In the genomic region with DNA sequence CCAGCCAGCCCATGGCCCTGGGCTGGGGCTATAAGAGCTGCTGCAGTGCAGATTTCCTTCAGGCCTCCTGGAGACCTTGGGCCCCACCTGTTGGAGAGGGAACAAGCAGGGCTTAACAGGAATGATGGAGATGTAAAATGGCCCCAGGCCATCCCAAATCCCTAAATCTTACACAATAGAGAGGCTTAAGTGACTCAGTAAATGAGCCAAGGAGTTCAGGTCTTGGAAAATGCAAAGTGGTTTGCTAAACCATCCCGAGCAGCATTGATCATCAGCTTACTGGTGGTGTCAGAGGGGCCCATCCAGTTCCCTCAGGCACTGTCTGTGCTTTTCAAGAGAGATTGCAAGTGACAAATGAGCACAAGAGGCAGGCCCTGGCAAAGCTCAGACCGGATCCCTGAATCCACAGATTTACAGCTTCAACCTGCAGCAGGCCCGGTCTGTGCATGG, we compare ENCODE assay signal across 22 cellular contexts.
DNase-seq lines count a peak whose midpoint lies in the region; ATAC-seq, FAIRE-seq and TF ChIP-seq lines count a peak whose summit lies in the region.
"Had no signal": no experiment of that assay in that cellular context is flagged by ENCODE, and none has a peak within 500 bp of the region (broad histone marks: within the 10 kb centered on the region; RNA-seq: fewer than 3 reads in every experiment).

No MANE protein-coding gene starts in this region.

- DNase-seq in SK-N-SH: peak; percentile 65
- peak; percentile 92 for DNase-seq in NCI-H82 (lab: John Stamatoyannopoulos, UW)
- DNase-seq in bronchial epithelial cell (ENCODE audit: low read depth): peak; percentile 82
- peak; percentile 83 for DNase-seq in neural progenitor cell (ENCODE audit: low spot score)
- no peak for DNase-seq in activated T-helper 2 cell treated with anti-CD3 and anti-CD28 coated beads, Interferon-gamma antibody, Interleukin-2, Interleukin-4, amounts not matched to agents 10 μg/mL and 5 μg/mL and 100 μg/mL, durations not matched to agents 14 hours and 24 hours and 36 hours (ENCODE audit: low spot score)
- DNase-seq in NCI-H524 treated with DMSO at 0.1 percent for 48 hours (lab: John Stamatoyannopoulos, UW): no peak
- no peak for DNase-seq in stimulated activated CD4-positive, alpha-beta T cell treated with anti-CD3 and anti-CD28 coated beads, Interleukin-4, amount 100 ng/mL, for 1 hour
- DNase-seq: activated effector memory CD4-positive, alpha-beta T cell treated with anti-CD3 and anti-CD28 coated beads, Interleukin-2, amount 50 U/mL, for 16 hours; CD4-positive, CD25-positive, alpha-beta regulatory T cell; DMS79 treated with DMSO at 0.1 percent for 48 hours; head of caudate nucleus; midbrain; MM.1S; NCI-H1930; NCI-H526 treated with DMSO at 0.1 percent for 48 hours; retina; T-cell; uterus had no signal

- no peak for ATAC-seq in SK-N-SH treated with all-trans-retinoic acid at 6 μM for 48 hours
- ATAC-seq: T-cell had no signal

- H3K9me2 ChIP-seq in SK-N-SH: no peaks in the 10 kb centered on the region

- H3K4me2 ChIP-seq in SK-N-SH (no peak overlapping the region), neural progenitor cell (peak overlapping the region; percentile 50)

- H3K36me3 ChIP-seq in SK-N-SH (replicated peaks in 1 of 2; ENCODE audit: control insufficient read depth in 1 of 2, insufficient read depth in 2 of 2, low read length in 1 of 2) (no peaks in the 10 kb centered on the region), bronchial epithelial cell (ENCODE audit: control insufficient read depth, insufficient read depth, low read length) (no peaks in the 10 kb centered on the region), neural progenitor cell (no peaks in the 10 kb centered on the region)
- H3K36me3 ChIP-seq: ascending aorta, colonic mucosa, uterus had no signal

- peak overlapping the region; percentile 44 for H3K4me3 Mint-ChIP-seq in neural progenitor cell
- H3K4me3 Mint-ChIP-seq in activated T-helper 2 cell treated with anti-CD3 and anti-CD28 coated beads, Interferon-gamma antibody, Interleukin-2, Interleukin-4, amounts not matched to agents 10 μg/mL and 5 μg/mL and 100 μg/mL, durations not matched to agents 14 hours and 24 hours and 36 hours (ENCODE audit: low read depth): no peak overlapping the region
- H3K4me3 Mint-ChIP-seq: CD4-positive, CD25-positive, alpha-beta regulatory T cell; T-cell had no signal

- H3K27ac ChIP-seq in SK-N-SH (ENCODE audit: low read depth in 2 of 2, low read length in 1 of 2) (no peak overlapping the region; a peak in 1 of 4 replicates), neural progenitor cell (peak overlapping the region; percentile 2)
- H3K27ac ChIP-seq: ascending aorta, colonic mucosa, uterus had no signal

- no peak overlapping the region for H3K27ac Mint-ChIP-seq in neural progenitor cell
- H3K27ac Mint-ChIP-seq in activated T-helper 2 cell treated with anti-CD3 and anti-CD28 coated beads, Interferon-gamma antibody, Interleukin-2, Interleukin-4, amounts not matched to agents 10 μg/mL and 5 μg/mL and 100 μg/mL, durations not matched to agents 14 hours and 24 hours and 36 hours: no peak overlapping the region
- H3K27ac Mint-ChIP-seq: CD4-positive, CD25-positive, alpha-beta regulatory T cell; T-cell had no signal

- H3F3A ChIP-seq in SK-N-SH (replicated peaks; ENCODE audit: insufficient read depth) (no peaks in the 10 kb centered on the region), neural progenitor cell (ENCODE audit: low read depth) (peaks cover 44% of the 10 kb centered on the region)

- H4K20me1 ChIP-seq in SK-N-SH (ENCODE audit: insufficient read depth): no peaks in the 10 kb centered on the region
- H4K20me1 ChIP-seq in neural progenitor cell (ENCODE audit: low read depth): peaks cover 14% of the 10 kb centered on the region

- POLR2A ChIA-PET in SK-N-SH (lab: Yijun Ruan, JAX): interaction anchor here (0.8 kb wide), 1 partner anchor 10 kb away, joined by 3 read pairs; no protein-coding TSS in a partner anchor

- peaks cover 12% of the 10 kb centered on the region for H3K27me3 Mint-ChIP-seq in neural progenitor cell (ENCODE audit: insufficient read depth, low read depth)
- H3K27me3 Mint-ChIP-seq in activated T-helper 2 cell treated with anti-CD3 and anti-CD28 coated beads, Interferon-gamma antibody, Interleukin-2, Interleukin-4, amounts not matched to agents 10 μg/mL and 5 μg/mL and 100 μg/mL, durations not matched to agents 14 hours and 24 hours and 36 hours (ENCODE audit: low read depth): peaks cover 30% of the 10 kb centered on the region

- no peak overlapping the region for H2AFZ ChIP-seq in SK-N-SH (ENCODE audit: low read depth)
- H2AFZ ChIP-seq in neural progenitor cell (replicated peaks): no peak overlapping the region

- H3K36me3 Mint-ChIP-seq in neural progenitor cell: no peaks in the 10 kb centered on the region
- no peaks in the 10 kb centered on the region for H3K36me3 Mint-ChIP-seq in activated T-helper 2 cell treated with anti-CD3 and anti-CD28 coated beads, Interferon-gamma antibody, Interleukin-2, Interleukin-4, amounts not matched to agents 10 μg/mL and 5 μg/mL and 100 μg/mL, durations not matched to agents 14 hours and 24 hours and 36 hours (ENCODE audit: low read depth)
- H3K36me3 Mint-ChIP-seq: CD4-positive, CD25-positive, alpha-beta regulatory T cell; T-cell had no signal

- CTCF ChIA-PET in SK-N-SH (lab: Yijun Ruan, JAX): interaction anchor here (1.0 to 4.9 kb wide), 6 partner anchors 10 to 67 kb away, joined by 3 to 18 read pairs (median 5); no protein-coding TSS in a partner anchor

- TF ChIP-seq EP300 in SK-N-SH (IDR thresholded peaks at IDR 0.05; ENCODE audit: borderline replicate concordance in 1 of 2, low read depth in 1 of 2, low read length in 1 of 2): peak in 1 of 2 experiments; percentile 32; a peak in 1 of 4 replicates

- H3K79me2 ChIP-seq in SK-N-SH (ENCODE audit: insufficient read depth) (no peaks in the 10 kb centered on the region), neural progenitor cell (ENCODE audit: low read depth) (no peaks in the 10 kb centered on the region)

- FAIRE-seq in bronchial epithelial cell (lab: Jason Lieb, UNC): no peak
- FAIRE-seq: RCC 7860 had no signal

- H3K27me3 ChIP-seq in SK-N-SH (ENCODE audit: insufficient read depth) (peaks cover 4% of the 10 kb centered on the region; the same call in 1 of the 2 replicates), bronchial epithelial cell (ENCODE audit: control insufficient read depth, insufficient read depth, low read length) (peaks cover 10% of the 10 kb centered on the region), neural progenitor cell (peaks cover under 1% of the 10 kb centered on the region)
- H3K27me3 ChIP-seq: ascending aorta, colonic mucosa, uterus had no signal

- intact Hi-C loops in activated T-helper 2 cell treated with anti-CD3 and anti-CD28 coated beads, Interferon-gamma antibody, Interleukin-2, Interleukin-4, amounts not matched to agents 10 μg/mL and 5 μg/mL and 100 μg/mL, durations not matched to agents 14 hours and 24 hours and 36 hours (cut with micrococcal nuclease): no loop called here

- H3K9ac ChIP-seq in SK-N-SH: no peak overlapping the region
- no peak overlapping the region for H3K9ac ChIP-seq in neural progenitor cell

- H3K4me3 ChIP-seq in SK-N-SH (ENCODE audit: low read depth in 2 of 2, low read length in 1 of 2) (no peak overlapping the region), bronchial epithelial cell (ENCODE audit: low read depth, low read length) (no peak overlapping the region), neural progenitor cell (no peak overlapping the region)
- H3K4me3 ChIP-seq: ascending aorta, colonic mucosa, uterus had no signal

- H3K9me3 ChIP-seq in SK-N-SH (no peaks in the 10 kb centered on the region), neural progenitor cell (ENCODE audit: low read depth) (no peaks in the 10 kb centered on the region)
- H3K9me3 ChIP-seq: ascending aorta, colonic mucosa, uterus had no signal

- H3K4me1 ChIP-seq in SK-N-SH (ENCODE audit: control insufficient read depth in 1 of 2, insufficient read depth in 2 of 2, low read depth in 1 of 2, low read length in 1 of 2) (peaks cover 0 to 44% of the 10 kb centered on the region in 2 experiments; a peak in 2 of 4 replicates), neural progenitor cell (peaks cover 52% of the 10 kb centered on the region)
- H3K4me1 ChIP-seq: ascending aorta, colonic mucosa, uterus had no signal

- TF ChIP-seq CTCF in SK-N-SH (IDR thresholded peaks at IDR 0.05): no peak
- TF ChIP-seq CTCF in bronchial epithelial cell (IDR thresholded peaks at IDR 0.05; ENCODE audit: insufficient read depth, low read length, severe bottlenecking): peak; percentile 36
- TF ChIP-seq CTCF in neural progenitor cell (IDR thresholded peaks at IDR 0.05): peak; percentile 32

- peaks cover 50% of the 10 kb centered on the region for H3K4me1 Mint-ChIP-seq in neural progenitor cell
- H3K4me1 Mint-ChIP-seq in activated T-helper 2 cell treated with anti-CD3 and anti-CD28 coated beads, Interferon-gamma antibody, Interleukin-2, Interleukin-4, amounts not matched to agents 10 μg/mL and 5 μg/mL and 100 μg/mL, durations not matched to agents 14 hours and 24 hours and 36 hours (ENCODE audit: low read depth): peaks cover 17% of the 10 kb centered on the region

- H3K9me3 Mint-ChIP-seq in neural progenitor cell: no peaks in the 10 kb centered on the region
- no peaks in the 10 kb centered on the region for H3K9me3 Mint-ChIP-seq in activated T-helper 2 cell treated with anti-CD3 and anti-CD28 coated beads, Interferon-gamma antibody, Interleukin-2, Interleukin-4, amounts not matched to agents 10 μg/mL and 5 μg/mL and 100 μg/mL, durations not matched to agents 14 hours and 24 hours and 36 hours
- H3K9me3 Mint-ChIP-seq: CD4-positive, CD25-positive, alpha-beta regulatory T cell; T-cell had no signal

- 74% methylated on average over 3 of the region's 3 CpGs for WGBS in SK-N-SH (ENCODE audit: low lambda C conversion rate)

- no peak for TF ChIP-seq RAD21 in SK-N-SH (IDR thresholded peaks at IDR 0.05; ENCODE audit: low read length)

TF ChIP-seq in SK-N-SH, 30 proteins besides CTCF, POLR2A, EP300 and RAD21 (continues in another document):
- TF ChIP-seq, protein P1, sequence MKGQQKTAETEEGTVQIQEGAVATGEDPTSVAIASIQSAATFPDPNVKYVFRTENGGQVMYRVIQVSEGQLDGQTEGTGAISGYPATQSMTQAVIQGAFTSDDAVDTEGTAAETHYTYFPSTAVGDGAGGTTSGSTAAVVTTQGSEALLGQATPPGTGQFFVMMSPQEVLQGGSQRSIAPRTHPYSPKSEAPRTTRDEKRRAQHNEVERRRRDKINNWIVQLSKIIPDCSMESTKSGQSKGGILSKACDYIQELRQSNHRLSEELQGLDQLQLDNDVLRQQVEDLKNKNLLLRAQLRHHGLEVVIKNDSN (IDR thresholded peaks at IDR 0.05; ENCODE audit: borderline replicate concordance, low read depth): no peak

TF ChIP-seq in SK-N-SH treated with all-trans-retinoic acid at 6 μM for 48 hours, 23 proteins besides CTCF, POLR2A, EP300 and RAD21 (continues in another document):
- no peak for TF ChIP-seq TCF4 (CRISPR knock-in tag; IDR thresholded peaks at IDR 0.05; ENCODE audit: borderline replicate concordance)

Comparison
In these comparisons a context has a peak if more than half of its experiments do, and no peak if none do; other contexts are left out.
1. DNase-seq: peak in SK-N-SH (single experiment), NCI-H82 (single experiment), bronchial epithelial cell (single experiment) and neural progenitor cell (single experiment); none in activated T-helper 2 cell treated with anti-CD3 and anti-CD28 coated beads, Interferon-gamma antibody, Interleukin-2, Interleukin-4, amounts not matched to agents 10 μg/mL and 5 μg/mL and 100 μg/mL, durations not matched to agents 14 hours and 24 hours and 36 hours (single experiment), NCI-H524 treated with DMSO at 0.1 percent for 48 hours (single experiment) and stimulated activated CD4-positive, alpha-beta T cell treated with anti-CD3 and anti-CD28 coated beads, Interleukin-4, amount 100 ng/mL, for 1 hour (single experiment).